10 cellular contexts compared by ENCODE assay signal in genomic region chr5:151670953-151671636, GRCh38. TPM values are rescaled to one million over a fixed set of nuclear protein-coding genes. Genes with fewer than 3 reads are reported as not detected.
DNase-seq lines count a peak whose midpoint lies in the region; ATAC-seq and TF ChIP-seq lines count a peak whose summit lies in the region.
"Had no signal": no experiment of that assay in that cellular context is flagged by ENCODE, and none has a peak within 500 bp of the region (broad histone marks: within the 10 kb centered on the region; RNA-seq: fewer than 3 reads in every experiment).

No MANE protein-coding gene starts in this region.

- no peak overlapping the region for H3K4me3 Mint-ChIP-seq in activated naive CD8-positive, alpha-beta T cell treated with anti-CD3 and anti-CD28 coated beads, Interleukin-2, amount 50 U/mL, for 24 hours

- peaks cover 59% of the 10 kb centered on the region for H4K20me1 ChIP-seq in SK-N-SH (ENCODE audit: insufficient read depth)

- H2AFZ ChIP-seq in SK-N-SH (ENCODE audit: low read depth) = no peak overlapping the region

- no peak for TF ChIP-seq RAD21 in SK-N-SH (IDR thresholded peaks at IDR 0.05; ENCODE audit: low read length)

- H3K9ac ChIP-seq in SK-N-SH (peak overlapping the region; percentile 27; the same call in 1 of the 2 replicates), muscle layer of colon (ENCODE audit: low read length) (no peak overlapping the region)

- H3K9me2 ChIP-seq in SK-N-SH = no peaks in the 10 kb centered on the region

- H3K4me3 ChIP-seq in SK-N-SH (ENCODE audit: low read depth in 2 of 2, low read length in 1 of 2) = no peak overlapping the region
- no peak overlapping the region for H3K4me3 ChIP-seq in esophagus (ENCODE audit: low read depth in 1 of 2, low read length in 2 of 2)
- H3K4me3 ChIP-seq in muscle layer of colon (ENCODE audit: low read depth in 1 of 2, low read length in 2 of 2) = no peak overlapping the region
- no peak overlapping the region for H3K4me3 ChIP-seq in upper lobe of left lung

- H3K9me3 ChIP-seq in SK-N-SH (no peaks in the 10 kb centered on the region), esophagus (ENCODE audit: control insufficient read depth in 2 of 2, insufficient read depth in 1 of 2, low read depth in 1 of 2, low read length in 1 of 2) (no peaks in the 10 kb centered on the region), muscle layer of colon (ENCODE audit: low read length) (no peaks in the 10 kb centered on the region), upper lobe of left lung (no peaks in the 10 kb centered on the region)

- ATAC-seq in upper lobe of left lung (ENCODE audit: low FRiP score in 2 of 2) = peak; percentile 15 to 19
- ATAC-seq in HG03135 (IDR thresholded peaks at IDR 0.05; ENCODE audit: unreplicated experiment) = no peak
- ATAC-seq in activated naive CD8-positive, alpha-beta T cell treated with anti-CD3 and anti-CD28 coated beads, Interleukin-2, amount 50 U/mL, for 24 hours = no peak

- no peak for TF ChIP-seq EP300 in SK-N-SH (IDR thresholded peaks at IDR 0.05; ENCODE audit: borderline replicate concordance in 1 of 2, low read depth in 1 of 2, low read length in 1 of 2)
- no peak for TF ChIP-seq EP300 in upper lobe of left lung (IDR thresholded peaks at IDR 0.05)

- 0 out of 2 replicates have a peak overlapping the region, but pooled peaks have one; percentile 39 for H3K4me2 ChIP-seq in SK-N-SH

- H3K27ac Mint-ChIP-seq in activated naive CD8-positive, alpha-beta T cell treated with anti-CD3 and anti-CD28 coated beads, Interleukin-2, amount 50 U/mL, for 24 hours = no peak overlapping the region

- CTCF ChIA-PET in SK-N-SH (lab: Yijun Ruan, JAX) = interaction anchor here (0.7 to 18.7 kb wide), 7 partner anchors 12 to 68 kb away, joined by 3 to 247 read pairs (median 4); no protein-coding TSS in a partner anchor

- TF ChIP-seq POLR2A in upper lobe of left lung (IDR thresholded peaks at IDR 0.05) = no peak
- no peak for TF ChIP-seq POLR2A in erythroblast (IDR thresholded peaks at IDR 0.05; ENCODE audit: low read length)

- no peaks in the 10 kb centered on the region for H3K36me3 Mint-ChIP-seq in activated naive CD8-positive, alpha-beta T cell treated with anti-CD3 and anti-CD28 coated beads, Interleukin-2, amount 50 U/mL, for 24 hours (ENCODE audit: low read depth)

- H3K9me3 Mint-ChIP-seq in activated naive CD8-positive, alpha-beta T cell treated with anti-CD3 and anti-CD28 coated beads, Interleukin-2, amount 50 U/mL, for 24 hours = no peaks in the 10 kb centered on the region

- no peaks in the 10 kb centered on the region for H3K27me3 ChIP-seq in SK-N-SH (ENCODE audit: insufficient read depth)
- H3K27me3 ChIP-seq in esophagus (ENCODE audit: control insufficient read depth in 1 of 2, insufficient read depth in 2 of 2, low read length in 2 of 2) = no peaks in the 10 kb centered on the region
- H3K27me3 ChIP-seq in muscle layer of colon (ENCODE audit: control insufficient read depth in 1 of 2, insufficient read depth in 2 of 2, low read length in 2 of 2) = no peaks in the 10 kb centered on the region
- no peaks in the 10 kb centered on the region for H3K27me3 ChIP-seq in upper lobe of left lung

- TF ChIP-seq CTCF in SK-N-SH (IDR thresholded peaks at IDR 0.05) (no peak), upper lobe of left lung (IDR thresholded peaks at IDR 0.05) (no peak)

- H3K27ac ChIP-seq in SK-N-SH (ENCODE audit: low read depth in 2 of 2, low read length in 1 of 2) = peak overlapping the region; percentile 32 to 97
- peak overlapping the region; percentile 60 to 71 for H3K27ac ChIP-seq in esophagus (ENCODE audit: low read depth in 2 of 2, low read length in 1 of 2)
- peak overlapping the region; percentile 17 for H3K27ac ChIP-seq in muscle layer of colon (ENCODE audit: low read depth, low read length)
- peak overlapping the region; percentile 83 to 91 (median 86) for H3K27ac ChIP-seq in upper lobe of left lung

- DNase-seq in SK-N-SH (no peak), upper lobe of left lung (no peak), erythroblast (lab: John Stamatoyannopoulos, UW) (no peak), NCI-H146 treated with DMSO at 0.1 percent for 48 hours (lab: John Stamatoyannopoulos, UW; ENCODE audit: unreplicated experiment) (no peak)
- DNase-seq in activated naive CD8-positive, alpha-beta T cell treated with anti-CD3 and anti-CD28 coated beads, Interleukin-2, amount 50 U/mL, for 24 hours = no peak
- DNase-seq: GF-D8, T-helper 2 cell had no signal

- peaks cover 83 to 84% of the 10 kb centered on the region in 2 experiments for H3K36me3 ChIP-seq in SK-N-SH (replicated peaks in 1 of 2; ENCODE audit: control insufficient read depth in 1 of 2, insufficient read depth in 2 of 2, low read length in 1 of 2)
- H3K36me3 ChIP-seq in esophagus (ENCODE audit: control insufficient read depth in 2 of 2, insufficient read depth in 2 of 2, low read length in 1 of 2) = peaks cover 0 to 5% of the 10 kb centered on the region in 2 donors
- peaks cover 63% of the 10 kb centered on the region for H3K36me3 ChIP-seq in muscle layer of colon (ENCODE audit: insufficient read depth, low read length)
- peaks cover 15 to 93% (median 37%) of the 10 kb centered on the region in 4 donors for H3K36me3 ChIP-seq in upper lobe of left lung

- WGBS in SK-N-SH (ENCODE audit: low lambda C conversion rate) = 59% methylated on average over 6 of the region's 6 CpGs
- WGBS in esophagus, 2 donors = 53 to 56% methylated on average over 6 of the region's 6 CpGs
- 47 to 49% methylated on average over 5 to 6 of the region's 6 CpGs for WGBS in upper lobe of left lung, 2 donors

- H3F3A ChIP-seq in SK-N-SH (replicated peaks; ENCODE audit: insufficient read depth) = peaks cover 78% of the 10 kb centered on the region

- H3K4me1 ChIP-seq in SK-N-SH (ENCODE audit: control insufficient read depth in 1 of 2, insufficient read depth in 2 of 2, low read depth in 1 of 2, low read length in 1 of 2) (peaks cover 32 to 50% of the 10 kb centered on the region in 2 experiments), esophagus (ENCODE audit: control insufficient read depth in 2 of 2, insufficient read depth in 2 of 2, low read length in 1 of 2) (peaks cover 0 to 7% of the 10 kb centered on the region in 2 donors), muscle layer of colon (ENCODE audit: insufficient read depth, low read length) (peaks cover 58% of the 10 kb centered on the region), upper lobe of left lung (peaks cover 67 to 94% (median 86%) of the 10 kb centered on the region in 4 donors)

- H3K4me1 Mint-ChIP-seq in activated naive CD8-positive, alpha-beta T cell treated with anti-CD3 and anti-CD28 coated beads, Interleukin-2, amount 50 U/mL, for 24 hours = no peaks in the 10 kb centered on the region

- H3K79me2 ChIP-seq in SK-N-SH (ENCODE audit: insufficient read depth) = peaks cover 72% of the 10 kb centered on the region

- H3K27me3 Mint-ChIP-seq in activated naive CD8-positive, alpha-beta T cell treated with anti-CD3 and anti-CD28 coated beads, Interleukin-2, amount 50 U/mL, for 24 hours = no peaks in the 10 kb centered on the region

- POLR2A ChIA-PET in SK-N-SH (lab: Yijun Ruan, JAX) = interaction anchor here (0.7 kb wide), 1 partner anchor 599 kb away, joined by 3 read pairs; no protein-coding TSS in a partner anchor

TF ChIP-seq in SK-N-SH, 30 proteins besides CTCF, POLR2A, EP300 and RAD21:
- TF ChIP-seq TCF12 (IDR thresholded peaks at IDR 0.05) (peak; percentile 69; the same call in 1 of the 2 replicates), SMC3 (IDR thresholded peaks at IDR 0.05; ENCODE audit: low read depth, low read length) (no peak), JUND (IDR thresholded peaks at IDR 0.05) (peak; percentile 52), ELF1 (IDR thresholded peaks at IDR 0.05) (no peak), PBX3 (IDR thresholded peaks at IDR 0.05) (0 out of 2 replicates have a peak, but pooled peaks have one; percentile 28), TEAD4 (IDR thresholded peaks at IDR 0.05; ENCODE audit: borderline replicate concordance, insufficient read depth) (no peak), FOSL2 (IDR thresholded peaks at IDR 0.05; ENCODE audit: borderline replicate concordance, low read depth) (peak; percentile 60), GABPA (IDR thresholded peaks at IDR 0.05; ENCODE audit: low read depth) (no peak)
TF ChIP-seq in SK-N-SH: peak in this region for 4.

RNA-seq across cellular contexts. Expression of gene SPARC, which starts 15.6 kb away (rescaled TPM):
- 987 and 1,115 TPM in 2 replicates for polyA plus RNA-seq in SK-N-SH (2012; rRNA removed)
- polyA plus RNA-seq in SK-N-SH (2012; cell fraction: cytosol; rRNA removed) = 736 and 811 TPM in 2 replicates
- polyA plus RNA-seq in SK-N-SH (2012; cell fraction: nucleus; rRNA removed) = 900 and 1,030 TPM in 2 replicates
- 10 to 100 TPM; 12.1 to 52.5 TPM for polyA plus RNA-seq in esophagus
- 1,000 to 10,000 TPM in 1 of 6 donors, 100 to 1,000 TPM in 5; 234 to 1,553 (median 581) TPM for total RNA-seq in upper lobe of left lung

Comparison
In these comparisons a context has a peak if more than half of its experiments do, and no peak if none do; other contexts are left out.
1. H3K27ac ChIP-seq: peak in every context shown above with its lines; median percentile 86 in upper lobe of left lung; 66 in esophagus; 64 in SK-N-SH; 17 in muscle layer of colon.
2. ATAC-seq: peak in upper lobe of left lung (2 of 2); none in HG03135 (single experiment) and activated naive CD8-positive, alpha-beta T cell treated with anti-CD3 and anti-CD28 coated beads, Interleukin-2, amount 50 U/mL, for 24 hours (single experiment).
3. RNA of gene SPARC, which starts 15.6 kb away (polyA plus RNA-seq): 736 to 1,115 TPM in SK-N-SH; 12.1 to 52.5 TPM in esophagus; every median in the first group is over 10 times any median in the second.